In the genomic region with DNA sequence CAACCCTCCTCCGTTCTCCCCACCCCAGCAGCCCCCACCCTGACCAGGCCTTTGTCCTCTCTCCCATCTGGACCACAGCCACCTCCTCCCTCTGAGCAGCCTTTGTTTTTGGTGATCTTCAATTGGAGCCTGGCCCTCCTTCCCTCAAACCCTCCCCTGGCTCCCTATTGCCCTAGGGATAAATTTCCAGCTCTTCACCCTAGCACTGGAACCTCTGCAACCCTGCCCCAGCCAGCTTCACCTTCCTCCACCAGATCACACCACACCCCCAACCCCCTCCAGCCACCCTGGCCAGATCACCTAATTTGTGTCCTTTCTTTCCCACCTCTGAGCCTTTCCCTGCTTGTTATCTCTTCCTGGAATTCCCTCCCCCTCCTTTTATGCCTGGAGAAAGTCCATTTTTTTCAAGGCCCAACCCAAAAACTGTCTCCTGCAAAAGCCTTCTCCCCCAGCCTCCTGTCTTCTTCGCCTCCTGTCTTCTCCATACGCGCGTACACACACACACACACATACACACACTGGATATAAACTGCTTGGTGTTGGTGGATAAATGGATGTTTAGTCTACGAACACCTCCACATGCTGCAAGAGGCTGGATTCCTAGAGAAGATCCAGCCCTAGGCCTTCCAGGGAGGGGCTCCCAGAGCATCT, we compare ENCODE assay signal across 2 cellular contexts.
TF ChIP-seq lines count a peak whose summit lies in the region.

No MANE protein-coding gene starts in this region.

TF ChIP-seq in HCT116, 20 proteins besides CTCF, POLR2A, EP300 and RAD21:
- TF ChIP-seq, protein P1, sequence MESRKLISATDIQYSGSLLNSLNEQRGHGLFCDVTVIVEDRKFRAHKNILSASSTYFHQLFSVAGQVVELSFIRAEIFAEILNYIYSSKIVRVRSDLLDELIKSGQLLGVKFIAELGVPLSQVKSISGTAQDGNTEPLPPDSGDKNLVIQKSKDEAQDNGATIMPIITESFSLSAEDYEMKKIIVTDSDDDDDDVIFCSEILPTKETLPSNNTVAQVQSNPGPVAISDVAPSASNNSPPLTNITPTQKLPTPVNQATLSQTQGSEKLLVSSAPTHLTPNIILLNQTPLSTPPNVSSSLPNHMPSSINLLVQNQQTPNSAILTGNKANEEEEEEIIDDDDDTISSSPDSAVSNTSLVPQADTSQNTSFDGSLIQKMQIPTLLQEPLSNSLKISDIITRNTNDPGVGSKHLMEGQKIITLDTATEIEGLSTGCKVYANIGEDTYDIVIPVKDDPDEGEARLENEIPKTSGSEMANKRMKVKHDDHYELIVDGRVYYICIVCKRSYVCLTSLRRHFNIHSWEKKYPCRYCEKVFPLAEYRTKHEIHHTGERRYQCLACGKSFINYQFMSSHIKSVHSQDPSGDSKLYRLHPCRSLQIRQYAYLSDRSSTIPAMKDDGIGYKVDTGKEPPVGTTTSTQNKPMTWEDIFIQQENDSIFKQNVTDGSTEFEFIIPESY (IDR thresholded peaks at IDR 0.05; ENCODE audit: extremely low read depth, insufficient replicate concordance, low read length), result no peak
- TF ChIP-seq JUND (IDR thresholded peaks at IDR 0.05) (no peak), YY1 (IDR thresholded peaks at IDR 0.05; ENCODE audit: extremely low read depth, insufficient replicate concordance, low read depth, low read length) (no peak), SIN3A (IDR thresholded peaks at IDR 0.05; ENCODE audit: low read depth) (no peak), TCF7L2 (IDR thresholded peaks at IDR 0.05; ENCODE audit: borderline replicate concordance, extremely low read depth, insufficient read depth, insufficient read length) (no peak), ZNF274 (IDR thresholded peaks at IDR 0.05; ENCODE audit: low read depth, low read length) (no peak), POLR2AphosphoS5 (IDR thresholded peaks at IDR 0.05; ENCODE audit: low read depth, low read length) (no peak), EZH2phosphoT487 (IDR thresholded peaks at IDR 0.05; ENCODE audit: borderline replicate concordance) (no peak), ELF1 (IDR thresholded peaks at IDR 0.05; ENCODE audit: borderline replicate concordance, low read depth) (no peak), EZH2 (IDR thresholded peaks at IDR 0.05) (no peak), SRF (IDR thresholded peaks at IDR 0.05; ENCODE audit: low read depth) (no peak), ZFX (IDR thresholded peaks at IDR 0.05) (no peak), CBX3 (IDR thresholded peaks at IDR 0.05; ENCODE audit: low read depth) (no peak), CEBPB (IDR thresholded peaks at IDR 0.05; ENCODE audit: low read depth) (no peak), EGR1 (IDR thresholded peaks at IDR 0.05; ENCODE audit: low read depth) (no peak), FOSL1 (IDR thresholded peaks at IDR 0.05; ENCODE audit: low read depth) (no peak)
- TF ChIP-seq, protein P2, sequence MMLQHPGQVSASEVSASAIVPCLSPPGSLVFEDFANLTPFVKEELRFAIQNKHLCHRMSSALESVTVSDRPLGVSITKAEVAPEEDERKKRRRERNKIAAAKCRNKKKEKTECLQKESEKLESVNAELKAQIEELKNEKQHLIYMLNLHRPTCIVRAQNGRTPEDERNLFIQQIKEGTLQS (IDR thresholded peaks at IDR 0.05), result no peak
- TF ChIP-seq, protein P3, sequence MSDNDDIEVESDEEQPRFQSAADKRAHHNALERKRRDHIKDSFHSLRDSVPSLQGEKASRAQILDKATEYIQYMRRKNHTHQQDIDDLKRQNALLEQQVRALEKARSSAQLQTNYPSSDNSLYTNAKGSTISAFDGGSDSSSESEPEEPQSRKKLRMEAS (IDR thresholded peaks at IDR 0.05), result no peak
- TF ChIP-seq, protein P4, sequence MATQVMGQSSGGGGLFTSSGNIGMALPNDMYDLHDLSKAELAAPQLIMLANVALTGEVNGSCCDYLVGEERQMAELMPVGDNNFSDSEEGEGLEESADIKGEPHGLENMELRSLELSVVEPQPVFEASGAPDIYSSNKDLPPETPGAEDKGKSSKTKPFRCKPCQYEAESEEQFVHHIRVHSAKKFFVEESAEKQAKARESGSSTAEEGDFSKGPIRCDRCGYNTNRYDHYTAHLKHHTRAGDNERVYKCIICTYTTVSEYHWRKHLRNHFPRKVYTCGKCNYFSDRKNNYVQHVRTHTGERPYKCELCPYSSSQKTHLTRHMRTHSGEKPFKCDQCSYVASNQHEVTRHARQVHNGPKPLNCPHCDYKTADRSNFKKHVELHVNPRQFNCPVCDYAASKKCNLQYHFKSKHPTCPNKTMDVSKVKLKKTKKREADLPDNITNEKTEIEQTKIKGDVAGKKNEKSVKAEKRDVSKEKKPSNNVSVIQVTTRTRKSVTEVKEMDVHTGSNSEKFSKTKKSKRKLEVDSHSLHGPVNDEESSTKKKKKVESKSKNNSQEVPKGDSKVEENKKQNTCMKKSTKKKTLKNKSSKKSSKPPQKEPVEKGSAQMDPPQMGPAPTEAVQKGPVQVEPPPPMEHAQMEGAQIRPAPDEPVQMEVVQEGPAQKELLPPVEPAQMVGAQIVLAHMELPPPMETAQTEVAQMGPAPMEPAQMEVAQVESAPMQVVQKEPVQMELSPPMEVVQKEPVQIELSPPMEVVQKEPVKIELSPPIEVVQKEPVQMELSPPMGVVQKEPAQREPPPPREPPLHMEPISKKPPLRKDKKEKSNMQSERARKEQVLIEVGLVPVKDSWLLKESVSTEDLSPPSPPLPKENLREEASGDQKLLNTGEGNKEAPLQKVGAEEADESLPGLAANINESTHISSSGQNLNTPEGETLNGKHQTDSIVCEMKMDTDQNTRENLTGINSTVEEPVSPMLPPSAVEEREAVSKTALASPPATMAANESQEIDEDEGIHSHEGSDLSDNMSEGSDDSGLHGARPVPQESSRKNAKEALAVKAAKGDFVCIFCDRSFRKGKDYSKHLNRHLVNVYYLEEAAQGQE (IDR thresholded peaks at IDR 0.05; ENCODE audit: low read depth), result no peak

TF ChIP-seq in WTC11, 78 proteins besides CTCF, POLR2A, EP300 and RAD21 (continued from another document):
- TF ChIP-seq, protein P5, sequence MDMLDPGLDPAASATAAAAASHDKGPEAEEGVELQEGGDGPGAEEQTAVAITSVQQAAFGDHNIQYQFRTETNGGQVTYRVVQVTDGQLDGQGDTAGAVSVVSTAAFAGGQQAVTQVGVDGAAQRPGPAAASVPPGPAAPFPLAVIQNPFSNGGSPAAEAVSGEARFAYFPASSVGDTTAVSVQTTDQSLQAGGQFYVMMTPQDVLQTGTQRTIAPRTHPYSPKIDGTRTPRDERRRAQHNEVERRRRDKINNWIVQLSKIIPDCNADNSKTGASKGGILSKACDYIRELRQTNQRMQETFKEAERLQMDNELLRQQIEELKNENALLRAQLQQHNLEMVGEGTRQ (CRISPR knock-in tag; IDR thresholded peaks at IDR 0.05), result no peak
- TF ChIP-seq, protein P6, sequence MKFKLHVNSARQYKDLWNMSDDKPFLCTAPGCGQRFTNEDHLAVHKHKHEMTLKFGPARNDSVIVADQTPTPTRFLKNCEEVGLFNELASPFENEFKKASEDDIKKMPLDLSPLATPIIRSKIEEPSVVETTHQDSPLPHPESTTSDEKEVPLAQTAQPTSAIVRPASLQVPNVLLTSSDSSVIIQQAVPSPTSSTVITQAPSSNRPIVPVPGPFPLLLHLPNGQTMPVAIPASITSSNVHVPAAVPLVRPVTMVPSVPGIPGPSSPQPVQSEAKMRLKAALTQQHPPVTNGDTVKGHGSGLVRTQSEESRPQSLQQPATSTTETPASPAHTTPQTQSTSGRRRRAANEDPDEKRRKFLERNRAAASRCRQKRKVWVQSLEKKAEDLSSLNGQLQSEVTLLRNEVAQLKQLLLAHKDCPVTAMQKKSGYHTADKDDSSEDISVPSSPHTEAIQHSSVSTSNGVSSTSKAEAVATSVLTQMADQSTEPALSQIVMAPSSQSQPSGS (CRISPR knock-in tag; IDR thresholded peaks at IDR 0.05; ENCODE audit: borderline replicate concordance, low read depth), result no peak
- TF ChIP-seq GTF2I (CRISPR knock-in tag; conservative IDR thresholded peaks at IDR 0.05), result no peak
- TF ChIP-seq ZNF317 (CRISPR knock-in tag; IDR thresholded peaks at IDR 0.05; ENCODE audit: borderline replicate concordance, low read depth), result no peak
- TF ChIP-seq, protein P7, sequence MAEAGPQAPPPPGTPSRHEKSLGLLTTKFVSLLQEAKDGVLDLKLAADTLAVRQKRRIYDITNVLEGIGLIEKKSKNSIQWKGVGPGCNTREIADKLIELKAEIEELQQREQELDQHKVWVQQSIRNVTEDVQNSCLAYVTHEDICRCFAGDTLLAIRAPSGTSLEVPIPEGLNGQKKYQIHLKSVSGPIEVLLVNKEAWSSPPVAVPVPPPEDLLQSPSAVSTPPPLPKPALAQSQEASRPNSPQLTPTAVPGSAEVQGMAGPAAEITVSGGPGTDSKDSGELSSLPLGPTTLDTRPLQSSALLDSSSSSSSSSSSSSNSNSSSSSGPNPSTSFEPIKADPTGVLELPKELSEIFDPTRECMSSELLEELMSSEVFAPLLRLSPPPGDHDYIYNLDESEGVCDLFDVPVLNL (CRISPR knock-in tag; IDR thresholded peaks at IDR 0.05; ENCODE audit: borderline replicate concordance, low read depth), result no peak
- TF ChIP-seq, protein P8, sequence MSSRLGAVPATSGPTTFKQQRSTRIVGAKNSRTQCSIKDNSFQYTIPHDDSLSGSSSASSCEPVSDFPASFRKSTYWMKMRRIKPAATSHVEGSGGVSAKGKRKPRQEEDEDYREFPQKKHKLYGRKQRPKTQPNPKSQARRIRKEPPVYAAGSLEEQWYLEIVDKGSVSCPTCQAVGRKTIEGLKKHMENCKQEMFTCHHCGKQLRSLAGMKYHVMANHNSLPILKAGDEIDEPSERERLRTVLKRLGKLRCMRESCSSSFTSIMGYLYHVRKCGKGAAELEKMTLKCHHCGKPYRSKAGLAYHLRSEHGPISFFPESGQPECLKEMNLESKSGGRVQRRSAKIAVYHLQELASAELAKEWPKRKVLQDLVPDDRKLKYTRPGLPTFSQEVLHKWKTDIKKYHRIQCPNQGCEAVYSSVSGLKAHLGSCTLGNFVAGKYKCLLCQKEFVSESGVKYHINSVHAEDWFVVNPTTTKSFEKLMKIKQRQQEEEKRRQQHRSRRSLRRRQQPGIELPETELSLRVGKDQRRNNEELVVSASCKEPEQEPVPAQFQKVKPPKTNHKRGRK (CRISPR knock-in tag; IDR thresholded peaks at IDR 0.05; ENCODE audit: borderline replicate concordance), result no peak
- TF ChIP-seq NR2C2 (CRISPR knock-in tag; IDR thresholded peaks at IDR 0.05), result no peak
- TF ChIP-seq, protein P9, sequence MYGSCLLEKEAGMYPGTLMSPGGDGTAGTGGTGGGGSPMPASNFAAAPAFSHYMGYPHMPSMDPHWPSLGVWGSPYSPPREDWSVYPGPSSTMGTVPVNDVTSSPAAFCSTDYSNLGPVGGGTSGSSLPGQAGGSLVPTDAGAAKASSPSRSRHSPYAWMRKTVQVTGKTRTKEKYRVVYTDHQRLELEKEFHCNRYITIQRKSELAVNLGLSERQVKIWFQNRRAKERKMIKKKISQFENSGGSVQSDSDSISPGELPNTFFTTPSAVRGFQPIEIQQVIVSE (CRISPR knock-in tag; IDR thresholded peaks at IDR 0.05; ENCODE audit: borderline replicate concordance), result no peak
TF ChIP-seq in WTC11: peak in this region for 0.
